Comparison of ENCODE assay signal across 9 cellular contexts in genomic region chr3:39291903-39292329, GRCh38. TPM values are rescaled to one million over a fixed set of nuclear protein-coding genes. Genes with fewer than 3 reads are reported as not detected.
DNase-seq lines count a peak whose midpoint lies in the region; ATAC-seq and TF ChIP-seq lines count a peak whose summit lies in the region.
"Had no signal": no experiment of that assay in that cellular context is flagged by ENCODE, and none has a peak within 500 bp of the region (broad histone marks: within the 10 kb centered on the region; RNA-seq: fewer than 3 reads in every experiment).

No MANE protein-coding gene starts in this region.

- H3K27ac ChIP-seq in 22Rv1: no peak overlapping the region

- no peak overlapping the region for H3K4me3 Mint-ChIP-seq in activated CD8-positive, alpha-beta T cell treated with anti-CD3 and anti-CD28 coated beads, Interleukin-2, amount 10 ng/mL, durations not matched to agents 7 days and 5 days
- H3K4me3 Mint-ChIP-seq in memory B cell: no peak overlapping the region
- H3K4me3 Mint-ChIP-seq: stimulated activated naive CD8-positive, alpha-beta T cell treated with anti-CD3 and anti-CD28 coated beads, Interleukin-15, Interleukin-2, amounts not matched to agents 100 ng/mL and 50 ng/mL, for 24 hours had no signal

- no peaks in the 10 kb centered on the region for H3K27me3 Mint-ChIP-seq in activated CD8-positive, alpha-beta T cell treated with anti-CD3 and anti-CD28 coated beads, Interleukin-2, amount 10 ng/mL, durations not matched to agents 7 days and 5 days (ENCODE audit: low read depth)
- H3K27me3 Mint-ChIP-seq in memory B cell: peaks cover 4% of the 10 kb centered on the region
- H3K27me3 Mint-ChIP-seq: stimulated activated naive CD8-positive, alpha-beta T cell treated with anti-CD3 and anti-CD28 coated beads, Interleukin-15, Interleukin-2, amounts not matched to agents 100 ng/mL and 50 ng/mL, for 24 hours had no signal

- no peaks in the 10 kb centered on the region for H3K36me3 Mint-ChIP-seq in activated CD8-positive, alpha-beta T cell treated with anti-CD3 and anti-CD28 coated beads, Interleukin-2, amount 10 ng/mL, durations not matched to agents 7 days and 5 days (ENCODE audit: low read depth)
- no peaks in the 10 kb centered on the region for H3K36me3 Mint-ChIP-seq in memory B cell

- peak; percentile 53 for ATAC-seq in activated CD8-positive, alpha-beta T cell treated with anti-CD3 and anti-CD28 coated beads, Interleukin-2, amount 10 ng/mL, durations not matched to agents 7 days and 5 days
- ATAC-seq in memory B cell (ENCODE audit: low read depth): no peak
- no peak for ATAC-seq in GM18511 (IDR thresholded peaks at IDR 0.05; ENCODE audit: unreplicated experiment)

- H3K9me3 Mint-ChIP-seq in activated CD8-positive, alpha-beta T cell treated with anti-CD3 and anti-CD28 coated beads, Interleukin-2, amount 10 ng/mL, durations not matched to agents 7 days and 5 days (ENCODE audit: insufficient read depth): no peaks in the 10 kb centered on the region
- no peaks in the 10 kb centered on the region for H3K9me3 Mint-ChIP-seq in memory B cell
- H3K9me3 Mint-ChIP-seq: stimulated activated naive CD8-positive, alpha-beta T cell treated with anti-CD3 and anti-CD28 coated beads, Interleukin-15, Interleukin-2, amounts not matched to agents 100 ng/mL and 50 ng/mL, for 24 hours had no signal

- peak overlapping the region; percentile 29 for H3K27ac Mint-ChIP-seq in activated CD8-positive, alpha-beta T cell treated with anti-CD3 and anti-CD28 coated beads, Interleukin-2, amount 10 ng/mL, durations not matched to agents 7 days and 5 days
- no peak overlapping the region for H3K27ac Mint-ChIP-seq in memory B cell
- H3K27ac Mint-ChIP-seq: stimulated activated naive CD8-positive, alpha-beta T cell treated with anti-CD3 and anti-CD28 coated beads, Interleukin-15, Interleukin-2, amounts not matched to agents 100 ng/mL and 50 ng/mL, for 24 hours had no signal

- H3K4me1 Mint-ChIP-seq in activated CD8-positive, alpha-beta T cell treated with anti-CD3 and anti-CD28 coated beads, Interleukin-2, amount 10 ng/mL, durations not matched to agents 7 days and 5 days (ENCODE audit: low read depth): peaks cover 64% of the 10 kb centered on the region
- H3K4me1 Mint-ChIP-seq in memory B cell: peaks cover 15% of the 10 kb centered on the region

- CTCF ChIA-PET in activated CD8-positive, alpha-beta T cell treated with anti-CD3 and anti-CD28 coated beads, Interleukin-2, amount 10 ng/mL, durations not matched to agents 7 days and 5 days (lab: Charles Lee): interaction anchor here (0.6 to 10.6 kb wide), 71 partner anchors 9 to 293 kb away, joined by 3 to 483 read pairs (median 7); partner anchors contain the start of genes CCR8, CX3CR1, GORASP1 and RPSA

- in situ Hi-C loops in GM13976 (cut with MboI; ENCODE audit: low sequenced_read_pairs, unreplicated experiment): loop anchor here (5.0 kb wide), 1 partner anchor 85 kb away; no protein-coding TSS in a partner anchor

- DNase-seq in GM13976 (ENCODE audit: low spot score) (peak; percentile 68), NCI-H82 treated with DMSO at 0.1 percent for 48 hours (lab: John Stamatoyannopoulos, UW; ENCODE audit: unreplicated experiment) (peak; percentile 16), memory B cell (ENCODE audit: low spot score in 2 of 2) (peak; percentile 79 to 83)
- DNase-seq in activated CD8-positive, alpha-beta T cell treated with anti-CD3 and anti-CD28 coated beads, Interleukin-2, amount 10 ng/mL, durations not matched to agents 7 days and 5 days: peak; percentile 84
- DNase-seq in effector CD8-positive, alpha-beta T cell (lab: John Stamatoyannopoulos, UW): peak; percentile 66
- DNase-seq in stimulated activated CD8-positive, alpha-beta memory T cell treated with anti-CD3 and anti-CD28 coated beads, Interleukin-4, amount 100 ng/mL, for 1 hour (ENCODE audit: low read depth in 2 of 2, low spot score in 1 of 2): peak; percentile 64 to 72

- peak; percentile 95 for TF ChIP-seq CTCF in 22Rv1 (IDR thresholded peaks at IDR 0.05)
- peak; percentile 72 for TF ChIP-seq CTCF in GM13976 (IDR thresholded peaks at IDR 0.05; ENCODE audit: borderline replicate concordance, control extremely low read depth, extremely low read depth, insufficient read depth, missing control alignments)

- POLR2A ChIA-PET in activated CD8-positive, alpha-beta T cell treated with anti-CD3 and anti-CD28 coated beads, Interleukin-2, amount 10 ng/mL, durations not matched to agents 7 days and 5 days (lab: Charles Lee): interaction anchor here (0.8 to 1.9 kb wide), 2 partner anchors 69 to 86 kb away, joined by 3 to 7 read pairs; no protein-coding TSS in a partner anchor

RNA-seq across cellular contexts. Expression of gene CX3CR1, which starts 12.1 kb away (rescaled TPM):
- under 1 TPM; 0.42 to 0.95 TPM for total RNA-seq in activated CD8-positive, alpha-beta T cell treated with anti-CD3 and anti-CD28 coated beads, Interleukin-2, amount 10 ng/mL, durations not matched to agents 7 days and 5 days

RNA-seq across cellular contexts. Expression of gene CCR8, which starts 37.6 kb away (rescaled TPM):
- total RNA-seq in activated CD8-positive, alpha-beta T cell treated with anti-CD3 and anti-CD28 coated beads, Interleukin-2, amount 10 ng/mL, durations not matched to agents 7 days and 5 days: under 1 TPM; 0.55 to 0.94 TPM

Comparison
In these comparisons a context has a peak if more than half of its experiments do, and no peak if none do; other contexts are left out.
1. DNase-seq: peak in every context shown above with its lines; median percentile 84 in activated CD8-positive, alpha-beta T cell treated with anti-CD3 and anti-CD28 coated beads, Interleukin-2, amount 10 ng/mL, durations not matched to agents 7 days and 5 days; 81 in memory B cell; 68 in GM13976; 68 in stimulated activated CD8-positive, alpha-beta memory T cell treated with anti-CD3 and anti-CD28 coated beads, Interleukin-4, amount 100 ng/mL, for 1 hour; 66 in effector CD8-positive, alpha-beta T cell; 16 in NCI-H82 treated with DMSO at 0.1 percent for 48 hours.